28 cellular contexts compared by ENCODE assay signal in the genomic region with DNA sequence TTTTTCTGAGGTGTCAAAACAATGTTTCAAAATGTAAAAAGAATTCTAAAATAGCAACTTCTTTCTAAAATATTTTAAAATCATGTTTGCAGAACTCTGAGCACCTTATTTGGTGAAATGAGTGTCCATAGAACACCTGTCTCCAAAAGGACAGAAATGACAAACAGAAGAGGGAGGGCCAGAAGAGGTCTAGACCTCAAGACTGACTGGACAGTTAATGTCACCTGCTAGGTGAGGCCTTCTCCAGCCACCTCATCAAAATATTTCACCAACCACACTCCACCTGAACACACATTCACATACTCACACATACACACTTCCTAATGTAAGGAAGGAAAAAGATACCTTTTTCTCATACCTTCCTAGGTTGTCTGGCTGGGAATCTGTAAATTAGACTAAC.
A peak's percentile ranks its signal among the peaks of the same experiment; 100 is the strongest.
DNase-seq lines count a peak whose midpoint lies in the region; ATAC-seq, FAIRE-seq and TF ChIP-seq lines count a peak whose summit lies in the region.
"Had no signal": no experiment of that assay in that cellular context is flagged by ENCODE, and none has a peak within 500 bp of the region (broad histone marks: within the 10 kb centered on the region; RNA-seq: fewer than 3 reads in every experiment).

No MANE protein-coding gene starts in this region.

- no peak for TF ChIP-seq CTCF in H1 (IDR thresholded peaks at IDR 0.05; ENCODE audit: control extremely low read depth in 1 of 3, insufficient read depth in 1 of 3, low read depth in 1 of 3, low read length in 3 of 3)

- CTCF ChIA-PET in H1 (lab: Charles Lee; ENCODE audit: partially characterized antibody) = no interaction called here

- H2AK5ac ChIP-seq in H1 (ENCODE audit: low read depth, low read length) = no peak overlapping the region

- DNase-seq in H1 (ENCODE audit: low read depth in 1 of 2, low spot score in 2 of 2) (no peak), H54 (ENCODE audit: insufficient read length, low spot score) (no peak), NK-92 (lab: John Stamatoyannopoulos, UW; ENCODE audit: unreplicated experiment) (no peak), NCI-H2107 treated with DMSO at 0.1 percent for 48 hours (lab: John Stamatoyannopoulos, UW; ENCODE audit: unreplicated experiment) (no peak)
- DNase-seq: C1 segment of cervical spinal cord; Caco-2; CD4-positive, alpha-beta memory T cell; NCI-H1092; NCI-H1417 treated with DMSO at 0.1 percent for 48 hours; NCI-H1694 treated with DMSO at 0.1 percent for 48 hours; NCI-H2081; NCI-H2171 treated with DMSO at 0.1 percent for 48 hours; NCI-H345; NCI-H510A treated with DMSO at 0.1 percent for 48 hours; NCI-H748 treated with DMSO at 0.1 percent for 48 hours; NK-92 treated with Interleukin-12 subunit alpha and Interleukin-12 subunit beta, amount 100 ng/mL, for 24 hours; PC-3; SJCRH30; T-helper 17 cell; T1000 had no signal

- H2BK20ac ChIP-seq in H1 (ENCODE audit: low read length) = 0 out of 2 replicates have a peak overlapping the region, but pooled peaks have one; percentile 83

- peaks cover 3% of the 10 kb centered on the region for H3K27me3 Mint-ChIP-seq in activated T-helper 17 cell treated with anti-CD3 and anti-CD28 coated beads, Interleukin-2, amount 50 U/mL, for 72 hours
- H3K27me3 Mint-ChIP-seq: T-helper 17 cell had no signal

- no peaks in the 10 kb centered on the region for H3K27me3 ChIP-seq in H1 (replicated peaks in 1 of 4; ENCODE audit: control insufficient read depth in 3 of 4, extremely low read depth in 1 of 4, insufficient read depth in 3 of 4, low read length in 3 of 4)
- H3K27me3 ChIP-seq: SJCRH30 had no signal

- H4K91ac ChIP-seq in H1 (replicated peaks; ENCODE audit: insufficient read length, low read length) = peak overlapping the region; percentile 35

- H4K5ac ChIP-seq in H1 (ENCODE audit: insufficient read length, low read depth, low read length) = peak overlapping the region; percentile 26

- H3K9me3 Mint-ChIP-seq in activated T-helper 17 cell treated with anti-CD3 and anti-CD28 coated beads, Interleukin-2, amount 50 U/mL, for 72 hours = peaks cover 14% of the 10 kb centered on the region

- H3K56ac ChIP-seq in H1 (replicated peaks; ENCODE audit: insufficient read length, low read depth, low read length) = no peak overlapping the region

- peaks cover 0 to 5% (median 2%) of the 10 kb centered on the region in 4 experiments; a peak in 3 of 8 replicates for H3K36me3 ChIP-seq in H1 (ENCODE audit: control insufficient read depth in 2 of 4, insufficient read depth in 4 of 4, low read length in 3 of 4)
- H3K36me3 ChIP-seq: SJCRH30 had no signal

- peak overlapping the region; percentile 19; the same call in 1 of the 2 replicates for H2BK5ac ChIP-seq in H1 (ENCODE audit: low read depth, low read length)

- no peak overlapping the region for H2BK15ac ChIP-seq in H1 (ENCODE audit: low read length)

- H3K4me3 ChIP-seq in H1 (ENCODE audit: extremely low read depth in 1 of 4, insufficient read depth in 2 of 4, low read depth in 3 of 4, low read length in 4 of 4) = no peak overlapping the region
- H3K4me3 ChIP-seq: A549, SJCRH30 had no signal

- POLR2A ChIA-PET in H1 (lab: Charles Lee; ENCODE audit: partially characterized antibody) = no interaction called here

- no peaks in the 10 kb centered on the region for H3K36me3 Mint-ChIP-seq in activated T-helper 17 cell treated with anti-CD3 and anti-CD28 coated beads, Interleukin-2, amount 50 U/mL, for 72 hours (ENCODE audit: low read depth)
- H3K36me3 Mint-ChIP-seq: CD4-positive, alpha-beta memory T cell had no signal

- H2AFZ ChIP-seq in H1 (ENCODE audit: low read length) = no peak overlapping the region

- H3K23ac ChIP-seq in H1 (ENCODE audit: insufficient read length) = no peak overlapping the region

- H3K9ac ChIP-seq in H1 (replicated peaks in 1 of 4; ENCODE audit: extremely low read depth in 1 of 4, low read depth in 3 of 4, low read length in 3 of 4) = no peak overlapping the region

- no peak overlapping the region for H3K27ac Mint-ChIP-seq in activated T-helper 17 cell treated with anti-CD3 and anti-CD28 coated beads, Interleukin-2, amount 50 U/mL, for 72 hours
- H3K27ac Mint-ChIP-seq: CD4-positive, alpha-beta memory T cell; T-helper 17 cell had no signal

- peaks cover 0 to 13% (median 4%) of the 10 kb centered on the region in 4 experiments; a peak in 2 of 7 replicates for H3K4me1 ChIP-seq in H1 (replicated peaks in 1 of 4; ENCODE audit: control insufficient read depth in 3 of 4, insufficient read depth in 4 of 4, low read length in 3 of 4)
- H3K4me1 ChIP-seq: A549, SJCRH30 had no signal

- TF ChIP-seq POLR2A in H1 (IDR thresholded peaks at IDR 0.05; ENCODE audit: control extremely low read depth in 1 of 2, low read depth in 2 of 2, low read length in 2 of 2) (no peak), H54 (IDR thresholded peaks at IDR 0.05; ENCODE audit: low read depth, low read length) (no peak)

- peak overlapping the region; percentile 44 for H2BK120ac ChIP-seq in H1 (replicated peaks; ENCODE audit: low read depth, low read length)

- H3K79me2 ChIP-seq in H1 (ENCODE audit: control insufficient read depth in 1 of 2, insufficient read depth in 2 of 2, low read length in 2 of 2) = no peaks in the 10 kb centered on the region

- H3K27ac ChIP-seq in H1 (ENCODE audit: low read depth, low read length) = no peak overlapping the region
- H3K27ac ChIP-seq: A549, HL-60, SJCRH30 had no signal

- FAIRE-seq in H1 (lab: Jason Lieb, UNC) (no peak), H54 (lab: Jason Lieb, UNC) (no peak)
- FAIRE-seq: A549, G401.6 had no signal

- peaks cover 0 to 13% of the 10 kb centered on the region in 2 experiments; a peak in 2 of 4 replicates for H3K9me3 ChIP-seq in H1 (ENCODE audit: insufficient read depth in 2 of 2, low read depth in 1 of 2, low read length in 1 of 2)
- H3K9me3 ChIP-seq: Caco-2, SJCRH30 had no signal

- no peak overlapping the region for H3K14ac ChIP-seq in H1 (ENCODE audit: insufficient read length)

- H3K4ac ChIP-seq in H1 (replicated peaks; ENCODE audit: insufficient read length, low read depth, low read length) = no peak overlapping the region

- peak overlapping the region; percentile 73; the same call in 1 of the 2 replicates for H3K18ac ChIP-seq in H1 (ENCODE audit: extremely low read depth, low read length)

- no peak overlapping the region for H3K4me3 Mint-ChIP-seq in activated T-helper 17 cell treated with anti-CD3 and anti-CD28 coated beads, Interleukin-2, amount 50 U/mL, for 72 hours
- H3K4me3 Mint-ChIP-seq: CD4-positive, alpha-beta memory T cell; T-helper 17 cell had no signal

- no peak for TF ChIP-seq RAD21 in H1 (IDR thresholded peaks at IDR 0.05 in 1 of 2, conservative IDR thresholded peaks at IDR 0.05 in 1 of 2; ENCODE audit: low read depth in 2 of 2, low read length in 2 of 2)

- H3K4me1 Mint-ChIP-seq in activated T-helper 17 cell treated with anti-CD3 and anti-CD28 coated beads, Interleukin-2, amount 50 U/mL, for 72 hours = no peaks in the 10 kb centered on the region
- H3K4me1 Mint-ChIP-seq: CD4-positive, alpha-beta memory T cell; T-helper 17 cell had no signal

- no peak for TF ChIP-seq EP300 in H1 (IDR thresholded peaks at IDR 0.05; ENCODE audit: borderline replicate concordance in 1 of 2, low read depth in 2 of 2, low read length in 2 of 2)

- no peak overlapping the region for H3K4me2 ChIP-seq in H1 (ENCODE audit: insufficient read depth in 1 of 2, low read depth in 2 of 2, low read length in 2 of 2)
- H3K4me2 ChIP-seq: A549 had no signal

- H4K20me1 ChIP-seq in H1 (replicated peaks in 1 of 2; ENCODE audit: control insufficient read depth in 1 of 2, insufficient read depth in 2 of 2, low read length in 2 of 2) = no peaks in the 10 kb centered on the region

- no peak overlapping the region; the same call in 1 of the 2 replicates for H2BK12ac ChIP-seq in H1 (ENCODE audit: low read depth, low read length)

- H3K79me1 ChIP-seq in H1 (ENCODE audit: low read depth, low read length) = no peaks in the 10 kb centered on the region

- ATAC-seq in GM19324 (IDR thresholded peaks at IDR 0.05; ENCODE audit: low FRiP score, unreplicated experiment) (peak; percentile 21), HG02840 (IDR thresholded peaks at IDR 0.05; ENCODE audit: low FRiP score, unreplicated experiment) (peak; percentile 39), HG03196 (IDR thresholded peaks at IDR 0.05; ENCODE audit: unreplicated experiment) (peak; percentile 25)
- no peak for ATAC-seq in activated T-helper 17 cell treated with anti-CD3 and anti-CD28 coated beads, Interleukin-2, amount 50 U/mL, for 72 hours (replicated peaks)
- ATAC-seq: A549, PC-3, SK-N-SH treated with all-trans-retinoic acid at 6 μM for 48 hours, T-helper 17 cell had no signal

- H4K8ac ChIP-seq in H1 (ENCODE audit: extremely low read depth, insufficient read depth, low read length) = no peak overlapping the region

- no peaks in the 10 kb centered on the region; the same call in 1 of the 2 replicates for H3K23me2 ChIP-seq in H1 (ENCODE audit: low read depth, low read length)

TF ChIP-seq in H1, 55 proteins besides CTCF, POLR2A, EP300 and RAD21 (continues in another document):
- TF ChIP-seq HDAC6 (IDR thresholded peaks at IDR 0.05; ENCODE audit: low read depth, low read length) (no peak), SP4 (IDR thresholded peaks at IDR 0.05; ENCODE audit: low read length) (no peak), ZNF274 (IDR thresholded peaks at IDR 0.05; ENCODE audit: borderline replicate concordance, extremely low read depth, low read length) (no peak), SP2 (IDR thresholded peaks at IDR 0.05; ENCODE audit: low read length) (no peak), MAFK (IDR thresholded peaks at IDR 0.05; ENCODE audit: low read depth, low read length) (no peak), SIX5 (IDR thresholded peaks at IDR 0.05; ENCODE audit: low read depth, low read length) (no peak), CTBP2 (IDR thresholded peaks at IDR 0.05; ENCODE audit: borderline replicate concordance, insufficient read depth, insufficient read length, low read length) (no peak), ASH2L (IDR thresholded peaks at IDR 0.05; ENCODE audit: low read length) (no peak), CBX8 (IDR thresholded peaks at IDR 0.05; ENCODE audit: borderline replicate concordance, low read depth, low read length) (no peak), GTF2F1 (IDR thresholded peaks at IDR 0.05; ENCODE audit: borderline replicate concordance, low read depth, low read length) (no peak), RFX5 (IDR thresholded peaks at IDR 0.05; ENCODE audit: borderline replicate concordance, low read depth, low read length) (no peak)
- TF ChIP-seq, protein P1, sequence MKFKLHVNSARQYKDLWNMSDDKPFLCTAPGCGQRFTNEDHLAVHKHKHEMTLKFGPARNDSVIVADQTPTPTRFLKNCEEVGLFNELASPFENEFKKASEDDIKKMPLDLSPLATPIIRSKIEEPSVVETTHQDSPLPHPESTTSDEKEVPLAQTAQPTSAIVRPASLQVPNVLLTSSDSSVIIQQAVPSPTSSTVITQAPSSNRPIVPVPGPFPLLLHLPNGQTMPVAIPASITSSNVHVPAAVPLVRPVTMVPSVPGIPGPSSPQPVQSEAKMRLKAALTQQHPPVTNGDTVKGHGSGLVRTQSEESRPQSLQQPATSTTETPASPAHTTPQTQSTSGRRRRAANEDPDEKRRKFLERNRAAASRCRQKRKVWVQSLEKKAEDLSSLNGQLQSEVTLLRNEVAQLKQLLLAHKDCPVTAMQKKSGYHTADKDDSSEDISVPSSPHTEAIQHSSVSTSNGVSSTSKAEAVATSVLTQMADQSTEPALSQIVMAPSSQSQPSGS (IDR thresholded peaks at IDR 0.05; ENCODE audit: low read length) = no peak
